Comparison of ENCODE assay signal across 10 cellular contexts in the genomic region with DNA sequence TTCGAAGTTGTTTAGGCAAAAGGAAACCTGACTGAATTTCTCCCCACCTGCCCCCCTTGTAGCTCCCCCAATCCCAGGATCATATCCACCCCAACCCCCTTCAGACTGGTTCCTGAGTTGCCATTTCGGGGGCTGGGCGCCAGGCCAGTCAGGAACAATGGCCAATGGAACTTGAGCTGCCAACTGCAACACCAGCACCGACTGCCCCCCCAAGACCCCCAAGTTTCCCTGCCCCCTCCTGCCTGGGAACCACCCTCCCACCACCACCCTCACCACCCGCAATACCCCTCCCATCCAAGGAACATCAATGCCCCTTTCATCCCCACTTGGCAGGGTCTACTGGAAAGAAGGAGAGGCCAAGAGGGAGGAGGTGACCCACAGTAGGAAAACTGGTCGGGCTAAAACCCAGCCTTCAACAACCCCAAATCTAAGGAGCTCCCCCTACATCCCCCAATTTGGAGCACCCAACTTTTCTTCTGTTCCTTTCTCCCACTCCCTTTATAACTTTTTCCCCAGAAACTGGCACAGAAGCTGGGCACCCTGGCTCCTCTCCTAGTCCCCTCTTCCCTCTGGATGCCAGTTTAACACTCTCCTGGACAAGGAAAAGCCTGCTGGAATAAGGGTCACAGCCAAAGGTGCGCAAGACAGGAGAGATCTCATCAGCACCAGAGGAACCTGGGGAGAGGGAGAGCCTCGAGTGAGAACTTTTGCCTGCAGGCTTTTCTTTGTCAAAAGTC. TPM values are rescaled to one million over a fixed set of nuclear protein-coding genes. Genes with fewer than 3 reads are reported as not detected.
DNase-seq lines count a peak whose midpoint lies in the region; ATAC-seq, FAIRE-seq and TF ChIP-seq lines count a peak whose summit lies in the region.
"Had no signal": no experiment of that assay in that cellular context is flagged by ENCODE, and none has a peak within 500 bp of the region (broad histone marks: within the 10 kb centered on the region; RNA-seq: fewer than 3 reads in every experiment).

No MANE protein-coding gene starts in this region.

- H3K4me1 ChIP-seq in HEK293 (ENCODE audit: control insufficient read depth, insufficient read depth, low read length) (peaks cover 10% of the 10 kb centered on the region; the same call in 1 of the 2 replicates), small intestine (ENCODE audit: control insufficient read depth in 2 of 2, insufficient read depth in 1 of 2, low read depth in 1 of 2, low read length in 1 of 2) (peaks cover 0 to 2% of the 10 kb centered on the region in 2 donors)

- peak overlapping the region; percentile 56 for H3K4me3 Mint-ChIP-seq in memory B cell
- H3K4me3 Mint-ChIP-seq in stimulated activated memory B cell treated with anti-CD40 and anti-IgM and Interleukin-4, amounts not matched to agents 10 μg/mL and 1 μg/mL and 100 μg/mL, for 72 hours = peak overlapping the region; percentile 44
- H3K4me3 Mint-ChIP-seq: T-helper 2 cell treated with Interferon-gamma antibody and Interleukin-4, amounts not matched to agents 5 μg/mL and 100 μg/mL, for 36 hours had no signal

- no peak for ATAC-seq in memory B cell (ENCODE audit: low read depth)
- ATAC-seq in stimulated activated memory B cell treated with anti-CD40 and anti-IgM and Interleukin-4, amounts not matched to agents 10 μg/mL and 1 μg/mL and 100 μg/mL, for 72 hours = no peak

- DNase-seq in memory B cell (ENCODE audit: low spot score in 2 of 2) = no peak
- no peak for DNase-seq in NCI-H524 treated with DMSO at 0.1 percent for 48 hours (lab: John Stamatoyannopoulos, UW)
- DNase-seq in small intestine = no peak
- no peak for DNase-seq in NCI-H1092 (lab: John Stamatoyannopoulos, UW)
- DNase-seq in activated naive CD4-positive, alpha-beta T cell treated with anti-CD3 and anti-CD28 coated beads, Interleukin-2, amount 50 U/mL, for 16 hours = no peak

- H3K4me1 Mint-ChIP-seq in memory B cell = peaks cover 11% of the 10 kb centered on the region
- H3K4me1 Mint-ChIP-seq in stimulated activated memory B cell treated with anti-CD40 and anti-IgM and Interleukin-4, amounts not matched to agents 10 μg/mL and 1 μg/mL and 100 μg/mL, for 72 hours = peaks cover 16% of the 10 kb centered on the region

- TF ChIP-seq CTCF in HEK293 (tag by site-specific recombination; IDR thresholded peaks at IDR 0.05) = no peak

- H3K36me3 Mint-ChIP-seq in memory B cell = no peaks in the 10 kb centered on the region
- H3K36me3 Mint-ChIP-seq in stimulated activated memory B cell treated with anti-CD40 and anti-IgM and Interleukin-4, amounts not matched to agents 10 μg/mL and 1 μg/mL and 100 μg/mL, for 72 hours = no peaks in the 10 kb centered on the region

- POLR2A ChIA-PET in HEK293 (lab: Yijun Ruan, JAX) = interaction anchor here (1.2 kb wide), 1 partner anchor 45 kb away, joined by 8 read pairs; a partner anchor contains a TSS

- H3K36me3 ChIP-seq in HEK293 (ENCODE audit: control insufficient read depth in 2 of 2, insufficient read depth in 1 of 2, low read length in 2 of 2) (peaks cover 0 to 9% of the 10 kb centered on the region in 2 experiments; a peak in 1 of 3 replicates), small intestine (ENCODE audit: control insufficient read depth in 2 of 2, insufficient read depth in 2 of 2, low read length in 2 of 2) (no peaks in the 10 kb centered on the region)

- no peak overlapping the region for H3K4me3 ChIP-seq in HEK293 (ENCODE audit: low read depth, low read length)
- no peak overlapping the region for H3K4me3 ChIP-seq in small intestine (ENCODE audit: low read depth in 1 of 2, low read length in 2 of 2)

- WGBS in small intestine, 3 donors = 64 to 79% (median 76%) methylated on average over 8 of the region's 8 CpGs

- H3K9me3 ChIP-seq in HEK293 (ENCODE audit: control insufficient read depth, insufficient read depth, low read depth, low read length) (no peaks in the 10 kb centered on the region), small intestine (ENCODE audit: control insufficient read depth, low read depth) (no peaks in the 10 kb centered on the region)

- no peak overlapping the region for H3K27ac ChIP-seq in HEK293 (ENCODE audit: extremely low read depth, low read depth, low read length)
- peak overlapping the region; percentile 99 for H3K27ac ChIP-seq in cingulate gyrus (ENCODE audit: low read depth, low read length)
- peak overlapping the region in 1 of 2 donors; percentile 63 for H3K27ac ChIP-seq in small intestine (ENCODE audit: low read depth in 1 of 2, low read length in 1 of 2)

- H3K27ac Mint-ChIP-seq in memory B cell = no peak overlapping the region
- no peak overlapping the region for H3K27ac Mint-ChIP-seq in stimulated activated memory B cell treated with anti-CD40 and anti-IgM and Interleukin-4, amounts not matched to agents 10 μg/mL and 1 μg/mL and 100 μg/mL, for 72 hours
- H3K27ac Mint-ChIP-seq: T-helper 2 cell treated with Interferon-gamma antibody and Interleukin-4, amounts not matched to agents 5 μg/mL and 100 μg/mL, for 36 hours had no signal

- H3K27me3 Mint-ChIP-seq in memory B cell = peaks cover 9% of the 10 kb centered on the region
- peaks cover 12% of the 10 kb centered on the region for H3K27me3 Mint-ChIP-seq in stimulated activated memory B cell treated with anti-CD40 and anti-IgM and Interleukin-4, amounts not matched to agents 10 μg/mL and 1 μg/mL and 100 μg/mL, for 72 hours

- H3K27me3 ChIP-seq in small intestine (ENCODE audit: control insufficient read depth in 2 of 2, insufficient read depth in 2 of 2, low read length in 2 of 2) = no peaks in the 10 kb centered on the region

- no peaks in the 10 kb centered on the region for H3K9me3 Mint-ChIP-seq in memory B cell
- H3K9me3 Mint-ChIP-seq in stimulated activated memory B cell treated with anti-CD40 and anti-IgM and Interleukin-4, amounts not matched to agents 10 μg/mL and 1 μg/mL and 100 μg/mL, for 72 hours = no peaks in the 10 kb centered on the region
- H3K9me3 Mint-ChIP-seq: T-helper 2 cell treated with Interferon-gamma antibody and Interleukin-4, amounts not matched to agents 5 μg/mL and 100 μg/mL, for 36 hours had no signal

- CTCF ChIA-PET in HEK293 (lab: Yijun Ruan, JAX) = interaction anchor here (0.5 to 3.7 kb wide), 6 partner anchors 11 to 109 kb away, joined by 3 to 34 read pairs (median 3); no protein-coding TSS in a partner anchor

- no peak for FAIRE-seq in small intestine (lab: Jason Lieb, UNC)

TF ChIP-seq in HEK293, 187 proteins besides CTCF, POLR2A, EP300 and RAD21:
- TF ChIP-seq, protein P1, sequence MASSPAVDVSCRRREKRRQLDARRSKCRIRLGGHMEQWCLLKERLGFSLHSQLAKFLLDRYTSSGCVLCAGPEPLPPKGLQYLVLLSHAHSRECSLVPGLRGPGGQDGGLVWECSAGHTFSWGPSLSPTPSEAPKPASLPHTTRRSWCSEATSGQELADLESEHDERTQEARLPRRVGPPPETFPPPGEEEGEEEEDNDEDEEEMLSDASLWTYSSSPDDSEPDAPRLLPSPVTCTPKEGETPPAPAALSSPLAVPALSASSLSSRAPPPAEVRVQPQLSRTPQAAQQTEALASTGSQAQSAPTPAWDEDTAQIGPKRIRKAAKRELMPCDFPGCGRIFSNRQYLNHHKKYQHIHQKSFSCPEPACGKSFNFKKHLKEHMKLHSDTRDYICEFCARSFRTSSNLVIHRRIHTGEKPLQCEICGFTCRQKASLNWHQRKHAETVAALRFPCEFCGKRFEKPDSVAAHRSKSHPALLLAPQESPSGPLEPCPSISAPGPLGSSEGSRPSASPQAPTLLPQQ (tag by site-specific recombination; IDR thresholded peaks at IDR 0.05) = no peak
- 0 out of 2 replicates have a peak, but pooled peaks have one; percentile 24 for TF ChIP-seq ZNF335 (tag by site-specific recombination; conservative IDR thresholded peaks at IDR 0.05)

RNA-seq across cellular contexts. Expression of a gene that starts 1.6 kb away (rescaled TPM):
- 100 to 1,000 TPM in 1 of 3 donors, 10 to 100 TPM in 2; 44.5 to 129 (median 88.1) TPM for polyA plus RNA-seq in small intestine

RNA-seq across cellular contexts. Expression of a gene that starts 3.6 kb away (rescaled TPM):
- under 1 TPM in 1 of 3 donors, not detected in 2; 0.34 TPM for polyA plus RNA-seq in small intestine
- polyA plus RNA-seq: fibroblast of lung had no signal

RNA-seq across cellular contexts. Expression of a gene that starts 8.2 kb away (rescaled TPM):
- polyA plus RNA-seq in small intestine = not detected
- polyA plus RNA-seq: fibroblast of lung had no signal

RNA-seq across cellular contexts. Expression of a gene that starts 15.7 kb away (rescaled TPM):
- polyA plus RNA-seq in small intestine = under 1 TPM in 1 of 3 donors, not detected in 2; 0.04 TPM
- polyA plus RNA-seq: fibroblast of lung had no signal

RNA-seq across cellular contexts. Expression of a gene that starts 27.3 kb away (rescaled TPM):
- under 1 TPM in 2 of 3 donors, not detected in 1; 0.04 to 0.67 TPM for polyA plus RNA-seq in small intestine
- polyA plus RNA-seq: fibroblast of lung had no signal
